7 cellular contexts compared by ENCODE assay signal in the genomic region with DNA sequence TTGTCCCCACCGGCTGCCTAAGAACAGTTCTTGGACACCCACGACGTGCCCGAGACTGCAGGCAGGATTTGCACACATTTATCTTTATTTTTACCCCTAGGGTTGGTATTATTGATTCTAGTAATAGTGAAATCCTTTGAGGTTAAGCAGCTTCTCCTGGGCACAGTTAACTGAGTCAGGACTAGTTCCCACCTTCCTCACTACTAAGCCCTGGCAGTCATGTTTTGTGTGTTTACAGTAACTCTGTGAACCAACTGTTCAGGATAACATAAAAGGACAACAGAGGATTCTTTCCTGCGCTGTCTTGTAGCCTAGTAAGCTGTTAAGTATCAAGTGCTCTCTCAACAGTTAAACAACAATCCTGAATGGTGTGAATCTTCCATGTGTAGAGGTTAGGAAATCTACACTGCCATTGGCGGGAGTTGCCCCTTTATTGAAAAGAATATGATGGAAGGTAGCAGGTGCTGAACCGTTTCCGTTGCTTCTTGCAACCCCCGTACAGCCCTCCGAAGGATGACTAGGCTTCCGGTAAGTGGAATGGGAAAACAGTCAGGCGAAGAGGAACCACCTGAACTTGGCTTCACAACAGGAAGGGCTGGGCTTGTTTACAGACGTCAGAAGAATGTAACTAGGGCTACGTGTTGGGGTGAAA. TPM values are rescaled to one million over a fixed set of nuclear protein-coding genes. Genes with fewer than 3 reads are reported as not detected.
A peak's percentile ranks its signal among the peaks of the same experiment; 100 is the strongest.
DNase-seq lines count a peak whose midpoint lies in the region; ATAC-seq and TF ChIP-seq lines count a peak whose summit lies in the region.

No MANE protein-coding gene starts in this region.

- peak overlapping the region; percentile 97 for H3K4me3 ChIP-seq in colonic mucosa

- peak overlapping the region; percentile 99 for H3K27ac ChIP-seq in colonic mucosa

- H3K4me1 Mint-ChIP-seq in stimulated activated naive CD8-positive, alpha-beta T cell treated with anti-CD3 and anti-CD28 coated beads, Interleukin-15, Interleukin-2, amounts not matched to agents 100 ng/mL and 50 ng/mL, for 24 hours (ENCODE audit: low read depth): peaks cover 44% of the 10 kb centered on the region

- ATAC-seq in GM18502 (IDR thresholded peaks at IDR 0.05; ENCODE audit: poor library complexity, unreplicated experiment) (peak; percentile 12), left lobe of liver (peak; percentile 25)

- peaks cover 14% of the 10 kb centered on the region for H3K36me3 Mint-ChIP-seq in stimulated activated naive CD8-positive, alpha-beta T cell treated with anti-CD3 and anti-CD28 coated beads, Interleukin-15, Interleukin-2, amounts not matched to agents 100 ng/mL and 50 ng/mL, for 24 hours (ENCODE audit: low read depth)

- H3K4me3 Mint-ChIP-seq in stimulated activated naive CD8-positive, alpha-beta T cell treated with anti-CD3 and anti-CD28 coated beads, Interleukin-15, Interleukin-2, amounts not matched to agents 100 ng/mL and 50 ng/mL, for 24 hours: peak overlapping the region; percentile 95

- no peaks in the 10 kb centered on the region for H3K9me3 ChIP-seq in colonic mucosa

- no peak for TF ChIP-seq CTCF in colonic mucosa (IDR thresholded peaks at IDR 0.05)

- DNase-seq in HT1080 (ENCODE audit: low read depth): peak; percentile 69
- peak in 4 of 5 donors; percentile 21 to 60 (median 42) for DNase-seq in T-helper 1 cell
- peak; percentile 78 for DNase-seq in colonic mucosa
- peak; percentile 67 for DNase-seq in left lobe of liver (ENCODE audit: low spot score)
- DNase-seq in HUDEP-2 (lab: John Stamatoyannopoulos, UW; ENCODE audit: unreplicated experiment in 76 of 76): no peak

- no peaks in the 10 kb centered on the region for H3K36me3 ChIP-seq in colonic mucosa

- no peaks in the 10 kb centered on the region for H3K4me1 ChIP-seq in colonic mucosa

- peak overlapping the region; percentile 83 to 98 for H3K9ac ChIP-seq in colonic mucosa (ENCODE audit: low read depth in 2 of 2, low read length in 2 of 2)

- peak overlapping the region; percentile 90 for H3K27ac Mint-ChIP-seq in stimulated activated naive CD8-positive, alpha-beta T cell treated with anti-CD3 and anti-CD28 coated beads, Interleukin-15, Interleukin-2, amounts not matched to agents 100 ng/mL and 50 ng/mL, for 24 hours

- intact Hi-C loops in colonic mucosa (cut with DNase I): loop anchor here (5.0 kb wide), 2 partner anchors 33 to 93 kb away; a partner anchor contains a TSS

- H3K27me3 ChIP-seq in colonic mucosa: no peaks in the 10 kb centered on the region

- H3K27me3 Mint-ChIP-seq in stimulated activated naive CD8-positive, alpha-beta T cell treated with anti-CD3 and anti-CD28 coated beads, Interleukin-15, Interleukin-2, amounts not matched to agents 100 ng/mL and 50 ng/mL, for 24 hours: no peaks in the 10 kb centered on the region

- H3K9me3 Mint-ChIP-seq in stimulated activated naive CD8-positive, alpha-beta T cell treated with anti-CD3 and anti-CD28 coated beads, Interleukin-15, Interleukin-2, amounts not matched to agents 100 ng/mL and 50 ng/mL, for 24 hours: no peaks in the 10 kb centered on the region

RNA-seq across cellular contexts. Expression of a gene that starts 1.0 kb away (rescaled TPM):
- total RNA-seq in HT1080 (2014; rRNA removed; shearing (Covaris generic)): 53.5 and 60.2 TPM in 2 replicates
- 39.3 and 41.5 TPM in 2 replicates for polyA plus RNA-seq in HT1080 (2015; cell fraction: cytosol; rRNA removed)
- polyA plus RNA-seq in HT1080 (2015; cell fraction: nucleus; rRNA removed): 15.6 and 20.7 TPM in 2 replicates
- 100 to 1,000 TPM; 199 to 365 TPM for total RNA-seq in colonic mucosa
- total RNA-seq in left lobe of liver: 608 TPM

RNA-seq across cellular contexts. Expression of a gene that starts 33.3 kb away (rescaled TPM):
- 100 and 114 TPM in 2 replicates for total RNA-seq in HT1080 (2014; rRNA removed; shearing (Covaris generic))
- polyA plus RNA-seq in HT1080 (2015; cell fraction: cytosol; rRNA removed): 72.7 and 77.1 TPM in 2 replicates
- polyA plus RNA-seq in HT1080 (2015; cell fraction: nucleus; rRNA removed): 55.0 and 55.8 TPM in 2 replicates
- 10 to 100 TPM; 73.7 to 84.1 TPM for total RNA-seq in colonic mucosa
- 23.7 TPM for total RNA-seq in left lobe of liver

Comparison
In these comparisons a context has a peak if more than half of its experiments do, and no peak if none do; other contexts are left out.
1. DNase-seq: peak in HT1080 (single experiment), T-helper 1 cell (4 of 5), colonic mucosa (single experiment) and left lobe of liver (single experiment); none in HUDEP-2 (0 of 76).